ENCODE assay signal across 22 cellular contexts in genomic region chr6:125190667-125191066, GRCh38. TPM values are rescaled to one million over a fixed set of nuclear protein-coding genes. Genes with fewer than 3 reads are reported as not detected.
DNase-seq lines count a peak whose midpoint lies in the region; ATAC-seq and TF ChIP-seq lines count a peak whose summit lies in the region.
"Had no signal": no experiment of that assay in that cellular context is flagged by ENCODE, and none has a peak within 500 bp of the region (broad histone marks: within the 10 kb centered on the region; RNA-seq: fewer than 3 reads in every experiment).

No MANE protein-coding gene starts in this region.

- H3K14ac ChIP-seq in mesenchymal stem cell (ENCODE audit: low read length in 2 of 2): no peak overlapping the region

- H2BK5ac ChIP-seq in mesenchymal stem cell (ENCODE audit: low read depth, low read length, poor library complexity, severe bottlenecking): no peak overlapping the region

- no peak overlapping the region for H3K27ac Mint-ChIP-seq in activated T-cell treated with anti-CD3 and anti-CD28 coated beads, Interleukin-2, amount 50 U/mL, for 24 hours
- H3K27ac Mint-ChIP-seq in activated naive CD8-positive, alpha-beta T cell treated with anti-CD3 and anti-CD28 coated beads for 36 hours: no peak overlapping the region
- H3K27ac Mint-ChIP-seq: CD4-positive, CD25-positive, alpha-beta regulatory T cell; H9 had no signal

- no peak overlapping the region for H3K23ac ChIP-seq in mesenchymal stem cell (ENCODE audit: low read length in 2 of 2)

- H3K27me3 Mint-ChIP-seq in activated T-cell treated with anti-CD3 and anti-CD28 coated beads, Interleukin-2, amount 50 U/mL, for 24 hours: peaks cover 10% of the 10 kb centered on the region
- peaks cover 3% of the 10 kb centered on the region for H3K27me3 Mint-ChIP-seq in activated naive CD8-positive, alpha-beta T cell treated with anti-CD3 and anti-CD28 coated beads for 36 hours

- no peaks in the 10 kb centered on the region for H3K36me3 Mint-ChIP-seq in activated T-cell treated with anti-CD3 and anti-CD28 coated beads, Interleukin-2, amount 50 U/mL, for 24 hours (ENCODE audit: low read depth)
- H3K36me3 Mint-ChIP-seq in activated naive CD8-positive, alpha-beta T cell treated with anti-CD3 and anti-CD28 coated beads for 36 hours: no peaks in the 10 kb centered on the region
- H3K36me3 Mint-ChIP-seq: CD4-positive, CD25-positive, alpha-beta regulatory T cell had no signal

- peak; percentile 39 for DNase-seq in NCI-H146 treated with DMSO at 0.1 percent for 48 hours (lab: John Stamatoyannopoulos, UW; ENCODE audit: unreplicated experiment)
- no peak for DNase-seq in mesenchymal stem cell
- DNase-seq in suprapubic skin (ENCODE audit: low spot score in 2 of 2): no peak
- DNase-seq in activated T-cell treated with anti-CD3 and anti-CD28 coated beads, Interleukin-2, amount 50 U/mL, for 24 hours: no peak
- no peak for DNase-seq in activated naive CD8-positive, alpha-beta T cell treated with anti-CD3 and anti-CD28 coated beads for 36 hours
- DNase-seq: CD4-positive, CD25-positive, alpha-beta regulatory T cell; DMS79; H9; MM.1S; NCI-H1048; NCI-H1436 treated with DMSO at 0.1 percent for 48 hours; NCI-H2029 treated with DMSO at 0.1 percent for 48 hours; NCI-H2171; NCI-H446; NCI-H526; OCI-M1; SJCRH30 had no signal

- H3K27ac ChIP-seq in cingulate gyrus (ENCODE audit: low read depth, low read length): peak overlapping the region; percentile 70
- H3K27ac ChIP-seq in mesenchymal stem cell (ENCODE audit: low read length, poor library complexity, severe bottlenecking): no peak overlapping the region
- H3K27ac ChIP-seq in suprapubic skin: peak overlapping the region; percentile 82
- H3K27ac ChIP-seq: HL-60, SJCRH30 had no signal

- H3K4me1 Mint-ChIP-seq in activated T-cell treated with anti-CD3 and anti-CD28 coated beads, Interleukin-2, amount 50 U/mL, for 24 hours (ENCODE audit: low read depth): peaks cover 2% of the 10 kb centered on the region
- peaks cover 1% of the 10 kb centered on the region for H3K4me1 Mint-ChIP-seq in activated naive CD8-positive, alpha-beta T cell treated with anti-CD3 and anti-CD28 coated beads for 36 hours

- 99% methylated on average over 2 of the region's 4 CpGs for WGBS in mesenchymal stem cell
- 91% methylated on average over 4 of the region's 4 CpGs for whole genome bisulfite sequencing in suprapubic skin

- peak overlapping the region; percentile 66 for H4K91ac ChIP-seq in mesenchymal stem cell (ENCODE audit: low read length)

- peak overlapping the region; percentile 90 for H2AK5ac ChIP-seq in mesenchymal stem cell (ENCODE audit: low read length, severe bottlenecking)

- H2BK12ac ChIP-seq in mesenchymal stem cell (ENCODE audit: low read length in 2 of 2): no peak overlapping the region

- ATAC-seq in HG02571 (IDR thresholded peaks at IDR 0.05; ENCODE audit: unreplicated experiment): no peak
- ATAC-seq: HepG2 had no signal

- no peak overlapping the region for H2BK15ac ChIP-seq in mesenchymal stem cell (ENCODE audit: low read depth, poor library complexity, severe bottlenecking)

- H3K18ac ChIP-seq in mesenchymal stem cell (ENCODE audit: low read depth in 1 of 2, low read length in 2 of 2): no peak overlapping the region

- peaks cover 13% of the 10 kb centered on the region for H3K79me1 ChIP-seq in mesenchymal stem cell (replicated peaks; ENCODE audit: low read length, poor library complexity, severe bottlenecking)

- TF ChIP-seq POLR2A in suprapubic skin (IDR thresholded peaks at IDR 0.05): no peak

- H4K8ac ChIP-seq in mesenchymal stem cell (ENCODE audit: low read length): no peak overlapping the region

- no peak overlapping the region for H3K4me3 Mint-ChIP-seq in activated T-cell treated with anti-CD3 and anti-CD28 coated beads, Interleukin-2, amount 50 U/mL, for 24 hours
- H3K4me3 Mint-ChIP-seq in activated naive CD8-positive, alpha-beta T cell treated with anti-CD3 and anti-CD28 coated beads for 36 hours: no peak overlapping the region
- H3K4me3 Mint-ChIP-seq: CD4-positive, CD25-positive, alpha-beta regulatory T cell; H9 had no signal

- H2BK120ac ChIP-seq in mesenchymal stem cell (ENCODE audit: low read depth, low read length): no peak overlapping the region

- H3K9me3 ChIP-seq in mesenchymal stem cell (ENCODE audit: control insufficient read depth, low read length) (no peaks in the 10 kb centered on the region), suprapubic skin (no peaks in the 10 kb centered on the region)
- H3K9me3 ChIP-seq: SJCRH30 had no signal

- no peak overlapping the region for H3K4ac ChIP-seq in mesenchymal stem cell (ENCODE audit: low read depth in 1 of 2, low read length in 2 of 2)

- no peak overlapping the region for H3K9ac ChIP-seq in mesenchymal stem cell (ENCODE audit: low read length)

- H3K4me3 ChIP-seq in mesenchymal stem cell (ENCODE audit: insufficient read depth in 1 of 2, low read depth in 1 of 2, low read length in 2 of 2): no peak overlapping the region
- H3K4me3 ChIP-seq in suprapubic skin: no peak overlapping the region
- H3K4me3 ChIP-seq: K562, SJCRH30 had no signal

- TF ChIP-seq CTCF in suprapubic skin (IDR thresholded peaks at IDR 0.05): no peak

- H3K4me1 ChIP-seq in mesenchymal stem cell (ENCODE audit: control insufficient read depth, insufficient read depth, low read depth, low read length) (peaks cover 6% of the 10 kb centered on the region), suprapubic skin (peaks cover 59% of the 10 kb centered on the region)

- H3K36me3 ChIP-seq in mesenchymal stem cell (ENCODE audit: control insufficient read depth in 1 of 2, insufficient read depth in 2 of 2, low read depth in 1 of 2, low read length in 2 of 2): no peaks in the 10 kb centered on the region
- H3K36me3 ChIP-seq in suprapubic skin: no peaks in the 10 kb centered on the region
- H3K36me3 ChIP-seq: SJCRH30 had no signal

- no peaks in the 10 kb centered on the region for H3K9me3 Mint-ChIP-seq in activated T-cell treated with anti-CD3 and anti-CD28 coated beads, Interleukin-2, amount 50 U/mL, for 24 hours
- no peaks in the 10 kb centered on the region for H3K9me3 Mint-ChIP-seq in activated naive CD8-positive, alpha-beta T cell treated with anti-CD3 and anti-CD28 coated beads for 36 hours
- H3K9me3 Mint-ChIP-seq: H9 had no signal

- no peak overlapping the region for H3K4me2 ChIP-seq in mesenchymal stem cell (ENCODE audit: low read length, poor library complexity, severe bottlenecking)

- TF ChIP-seq EP300 in suprapubic skin (IDR thresholded peaks at IDR 0.05): no peak

- H3K27me3 ChIP-seq in mesenchymal stem cell (ENCODE audit: control insufficient read depth in 1 of 2, insufficient read depth in 1 of 2, low read length in 2 of 2): no peaks in the 10 kb centered on the region
- no peaks in the 10 kb centered on the region for H3K27me3 ChIP-seq in suprapubic skin
- H3K27me3 ChIP-seq: SJCRH30 had no signal

- no peak overlapping the region for H2AFZ ChIP-seq in mesenchymal stem cell (ENCODE audit: low read depth, low read length)

RNA-seq across cellular contexts. Expression of gene TPD52L1, which starts 37.1 kb away (rescaled TPM):
- polyA plus RNA-seq in mesenchymal stem cell (2013, experiment 1 of 2): 6.5 TPM
- polyA plus RNA-seq in mesenchymal stem cell (2013, experiment 2 of 2): 5.5 TPM
- total RNA-seq in suprapubic skin: 100 to 1,000 TPM; 146 to 202 (median 190) TPM
- under 1 TPM; 0.40 to 0.87 TPM for total RNA-seq in activated naive CD8-positive, alpha-beta T cell treated with anti-CD3 and anti-CD28 coated beads for 36 hours
- total RNA-seq: CD4-positive, CD25-positive, alpha-beta regulatory T cell; SJCRH30 had no signal

Comparison
In these comparisons a context has a peak if more than half of its experiments do, and no peak if none do; other contexts are left out.
1. RNA of gene TPD52L1, which starts 37.1 kb away (total RNA-seq): 146 to 202 TPM in suprapubic skin; 0.40 to 0.87 TPM in activated naive CD8-positive, alpha-beta T cell treated with anti-CD3 and anti-CD28 coated beads for 36 hours; every median in the first group is over 10 times any median in the second.